ENCODE assay signal across 8 cellular contexts in genomic region chr17:78933959-78934568, GRCh38. TPM values are rescaled to one million over a fixed set of nuclear protein-coding genes. Genes with fewer than 3 reads are reported as not detected.
DNase-seq lines count a peak whose midpoint lies in the region; ATAC-seq and TF ChIP-seq lines count a peak whose summit lies in the region.

No MANE protein-coding gene starts in this region.

- H3K27me3 ChIP-seq in WERI-Rb-1 (ENCODE audit: insufficient read depth, low read depth, severe bottlenecking) (no peaks in the 10 kb centered on the region), gastroesophageal sphincter (no peaks in the 10 kb centered on the region)

- WGBS in gastroesophageal sphincter (ENCODE audit: low coverage in 1 of 2), 2 donors, result 4 to 13% methylated on average over 3 to 4 of the region's 16 CpGs

- no peak for TF ChIP-seq CTCF in WERI-Rb-1 (IDR thresholded peaks at IDR 0.05; ENCODE audit: low read depth, low read length)
- TF ChIP-seq CTCF in gastroesophageal sphincter (IDR thresholded peaks at IDR 0.05), result no peak

- peaks cover 0 to 39% (median 28%) of the 10 kb centered on the region in 3 donors for H3K4me1 ChIP-seq in gastroesophageal sphincter

- DNase-seq in COR-L47 (lab: John Stamatoyannopoulos, UW) (peak; percentile 84), NCI-H1105 treated with DMSO at 0.1 percent for 48 hours (lab: John Stamatoyannopoulos, UW) (peak; percentile 56), WERI-Rb-1 (peak; percentile 96), nucleus accumbens (lab: John Stamatoyannopoulos, UW) (peak in 54 of 56 donors; percentile 22 to 94 (median 80))
- no peak for DNase-seq in stimulated activated CD4-positive, alpha-beta T cell treated with anti-CD3 and anti-CD28 coated beads, Interleukin-4, amount 100 ng/mL, for 24 hours

- no peak for TF ChIP-seq EP300 in gastroesophageal sphincter (IDR thresholded peaks at IDR 0.05)

- TF ChIP-seq POLR2A in gastroesophageal sphincter (IDR thresholded peaks at IDR 0.05), result no peak

- H3K36me3 ChIP-seq in WERI-Rb-1 (no peaks in the 10 kb centered on the region), gastroesophageal sphincter (no peaks in the 10 kb centered on the region)

- H3K4me3 ChIP-seq in WERI-Rb-1 (ENCODE audit: low read depth, low read length) (no peak overlapping the region), gastroesophageal sphincter (peak overlapping the region in 1 of 2 donors; percentile 42)

- peak overlapping the region; percentile 65 for H3K27ac ChIP-seq in WERI-Rb-1
- H3K27ac ChIP-seq in gastroesophageal sphincter, result peak overlapping the region; percentile 62 to 90 (median 86)

- H3K9me3 ChIP-seq in WERI-Rb-1 (ENCODE audit: severe bottlenecking) (no peaks in the 10 kb centered on the region), gastroesophageal sphincter (no peaks in the 10 kb centered on the region)

- ATAC-seq in gastroesophageal sphincter, result peak; percentile 88
- ATAC-seq in GM21619 (IDR thresholded peaks at IDR 0.05; ENCODE audit: unreplicated experiment), result no peak
- no peak for ATAC-seq in GM18868 (IDR thresholded peaks at IDR 0.05; ENCODE audit: unreplicated experiment)

RNA-seq across cellular contexts. Expression of gene TIMP2, which starts 8.9 kb away (rescaled TPM):
- 100 to 1,000 TPM; 172 to 315 (median 211) TPM for total RNA-seq in gastroesophageal sphincter

RNA-seq across cellular contexts. Expression of gene CEP295NL, which starts 31.1 kb away (rescaled TPM):
- 1 to 10 TPM; 1.6 to 9.0 (median 3.8) TPM for total RNA-seq in gastroesophageal sphincter

RNA-seq across cellular contexts. Expression of gene LGALS3BP, which starts 45.7 kb away (rescaled TPM):
- total RNA-seq in gastroesophageal sphincter, result 100 to 1,000 TPM; 101 to 260 (median 166) TPM
